9 cellular contexts compared by ENCODE assay signal in genomic region chr19:46976845-46977320, GRCh38. TPM values are rescaled to one million over a fixed set of nuclear protein-coding genes. Genes with fewer than 3 reads are reported as not detected.
DNase-seq lines count a peak whose midpoint lies in the region; TF ChIP-seq lines count a peak whose summit lies in the region.
"Had no signal": no experiment of that assay in that cellular context is flagged by ENCODE, and none has a peak within 500 bp of the region (broad histone marks: within the 10 kb centered on the region; RNA-seq: fewer than 3 reads in every experiment).

No MANE protein-coding gene starts in this region.

- peaks cover 10% of the 10 kb centered on the region; the same call in 1 of the 2 replicates for H3K36me3 ChIP-seq in Loucy (ENCODE audit: insufficient read depth, low read length)
- H3K36me3 ChIP-seq in duodenal mucosa (ENCODE audit: control insufficient read depth in 1 of 2, insufficient read depth in 2 of 2, low read length in 2 of 2), result peaks cover 0 to 3% of the 10 kb centered on the region in 2 donors
- peaks cover 7 to 17% of the 10 kb centered on the region in 2 experiments for H3K36me3 ChIP-seq in mesenchymal stem cell (ENCODE audit: control insufficient read depth in 1 of 2, insufficient read depth in 2 of 2, low read depth in 1 of 2, low read length in 2 of 2)

- no peaks in the 10 kb centered on the region for H3K27me3 ChIP-seq in Loucy (ENCODE audit: insufficient read depth, low read length, poor library complexity, severe bottlenecking)
- H3K27me3 ChIP-seq in duodenal mucosa (ENCODE audit: control insufficient read depth in 1 of 2, insufficient read depth in 2 of 2, low read length in 2 of 2), result no peaks in the 10 kb centered on the region
- H3K27me3 ChIP-seq in mesenchymal stem cell (ENCODE audit: control insufficient read depth in 1 of 2, insufficient read depth in 1 of 2, low read length in 2 of 2), result no peaks in the 10 kb centered on the region

- peak overlapping the region; percentile 82 for H4K91ac ChIP-seq in mesenchymal stem cell (ENCODE audit: low read length)

- H3K4me1 ChIP-seq in Loucy (ENCODE audit: insufficient read depth, low read length, poor library complexity, severe bottlenecking) (peaks cover 9% of the 10 kb centered on the region), duodenal mucosa (ENCODE audit: control insufficient read depth in 1 of 2, insufficient read depth in 2 of 2, low read length in 2 of 2) (peaks cover 27 to 30% of the 10 kb centered on the region in 2 donors), mesenchymal stem cell (ENCODE audit: control insufficient read depth, insufficient read depth, low read depth, low read length) (peaks cover 41% of the 10 kb centered on the region)

- H2AFZ ChIP-seq in Loucy (ENCODE audit: low read length) (no peak overlapping the region), mesenchymal stem cell (ENCODE audit: low read depth, low read length) (no peak overlapping the region)

- H2AK5ac ChIP-seq in mesenchymal stem cell (ENCODE audit: low read length, severe bottlenecking), result peak overlapping the region; percentile 17

- H3K4me2 ChIP-seq in Loucy (ENCODE audit: low read depth, low read length, poor library complexity, severe bottlenecking) (peak overlapping the region; percentile 14), mesenchymal stem cell (ENCODE audit: low read length, poor library complexity, severe bottlenecking) (no peak overlapping the region)

- DNase-seq in A172 (ENCODE audit: low spot score) (peak; percentile 61), mesenchymal stem cell (peak; percentile 91), NCI-H1436 treated with DMSO at 0.1 percent for 48 hours (lab: John Stamatoyannopoulos, UW) (no peak), NCI-H2171 treated with DMSO at 0.1 percent for 48 hours (lab: John Stamatoyannopoulos, UW) (no peak), NCI-H345 treated with DMSO at 0.1 percent for 48 hours (lab: John Stamatoyannopoulos, UW; ENCODE audit: unreplicated experiment) (no peak)
- DNase-seq in effector CD4-positive, alpha-beta T cell, result no peak
- DNase-seq: activated T-cell treated with anti-CD3 and anti-CD28 coated beads, Interleukin-2, amount 50 U/mL, for 1 hour had no signal

- H3F3A ChIP-seq in Loucy (ENCODE audit: low read depth), result no peaks in the 10 kb centered on the region

- no peak overlapping the region for H3K4me3 ChIP-seq in Loucy (ENCODE audit: low read length, poor library complexity, severe bottlenecking)
- no peak overlapping the region for H3K4me3 ChIP-seq in duodenal mucosa (ENCODE audit: low read depth in 1 of 2, low read length in 2 of 2)
- peak overlapping the region in 1 of 2 experiments; percentile 12 for H3K4me3 ChIP-seq in mesenchymal stem cell (ENCODE audit: insufficient read depth in 1 of 2, low read depth in 1 of 2, low read length in 2 of 2)

- H3K9me3 ChIP-seq in Loucy (ENCODE audit: insufficient read depth, low read depth, low read length), result no peaks in the 10 kb centered on the region
- H3K9me3 ChIP-seq in duodenal mucosa (ENCODE audit: control insufficient read depth in 1 of 2, low read length in 2 of 2), result no peaks in the 10 kb centered on the region
- H3K9me3 ChIP-seq in mesenchymal stem cell (ENCODE audit: control insufficient read depth, low read length), result no peaks in the 10 kb centered on the region

- H3K23ac ChIP-seq in mesenchymal stem cell (ENCODE audit: low read length in 2 of 2), result peak overlapping the region in 1 of 2 experiments; percentile 77

- H3K4ac ChIP-seq in mesenchymal stem cell (ENCODE audit: low read depth in 1 of 2, low read length in 2 of 2), result peak overlapping the region; percentile 97 to 98

- peak overlapping the region in 1 of 2 experiments; percentile 92 for H3K14ac ChIP-seq in mesenchymal stem cell (ENCODE audit: low read length in 2 of 2)

- peak overlapping the region; percentile 3 for H3K27ac ChIP-seq in duodenal mucosa (ENCODE audit: low read depth, low read length)
- peak overlapping the region; percentile 96 for H3K27ac ChIP-seq in mesenchymal stem cell (ENCODE audit: low read length, poor library complexity, severe bottlenecking)

- H3K79me1 ChIP-seq in mesenchymal stem cell (replicated peaks; ENCODE audit: low read length, poor library complexity, severe bottlenecking), result peaks cover 27% of the 10 kb centered on the region

- H3K9ac ChIP-seq in Loucy (ENCODE audit: low read depth, low read length, poor library complexity, severe bottlenecking), result no peak overlapping the region
- no peak overlapping the region for H3K9ac ChIP-seq in duodenal mucosa (ENCODE audit: low read depth in 1 of 2, low read length in 2 of 2)
- peak overlapping the region; percentile 74 for H3K9ac ChIP-seq in mesenchymal stem cell (ENCODE audit: low read length)

- H2BK120ac ChIP-seq in mesenchymal stem cell (ENCODE audit: low read depth, low read length), result peak overlapping the region; percentile 93

- peak overlapping the region; percentile 80 to 98 for H2BK12ac ChIP-seq in mesenchymal stem cell (ENCODE audit: low read length in 2 of 2)

- no peak for TF ChIP-seq CTCF in Loucy (conservative IDR thresholded peaks at IDR 0.05; ENCODE audit: low read length)

- H3K79me2 ChIP-seq in Loucy (ENCODE audit: insufficient read depth, low read length), result peaks cover 23% of the 10 kb centered on the region; the same call in 1 of the 2 replicates

- no peaks in the 10 kb centered on the region for H3K9me2 ChIP-seq in Loucy (replicated peaks; ENCODE audit: low read depth, low read length)

- H2BK5ac ChIP-seq in mesenchymal stem cell (ENCODE audit: low read depth, low read length, poor library complexity, severe bottlenecking), result peak overlapping the region; percentile 74

- no peak overlapping the region for H2BK15ac ChIP-seq in mesenchymal stem cell (ENCODE audit: low read depth, poor library complexity, severe bottlenecking)

- peak overlapping the region; percentile 73 for H4K8ac ChIP-seq in mesenchymal stem cell (ENCODE audit: low read length)

- peaks cover 12% of the 10 kb centered on the region for H4K20me1 ChIP-seq in Loucy (ENCODE audit: insufficient read depth, low read length, poor library complexity, severe bottlenecking)

- WGBS in mesenchymal stem cell, result under 1% methylated on average over 8 of the region's 8 CpGs

- H3K18ac ChIP-seq in mesenchymal stem cell (ENCODE audit: low read depth in 1 of 2, low read length in 2 of 2), result peak overlapping the region; percentile 96

RNA-seq across cellular contexts. Expression of gene NPAS1, which starts 42.8 kb away (rescaled TPM):
- 0.22 TPM in 1 of 2 replicates, not detected in the other for total RNA-seq in A172 (2014; rRNA removed; shearing (Covaris generic))
- 0.41 TPM for polyA plus RNA-seq in mesenchymal stem cell (2013, experiment 1 of 2)
- polyA plus RNA-seq in mesenchymal stem cell (2013, experiment 2 of 2), result 0.47 TPM

Comparison
In these comparisons a context has a peak if more than half of its experiments do, and no peak if none do; other contexts are left out.
1. DNase-seq: peak in A172 (single experiment) and mesenchymal stem cell (single experiment); none in NCI-H1436 treated with DMSO at 0.1 percent for 48 hours (single experiment), NCI-H2171 treated with DMSO at 0.1 percent for 48 hours (single experiment), effector CD4-positive, alpha-beta T cell (single experiment) and NCI-H345 treated with DMSO at 0.1 percent for 48 hours (single experiment).